9 cellular contexts compared by ENCODE assay signal in the genomic region with DNA sequence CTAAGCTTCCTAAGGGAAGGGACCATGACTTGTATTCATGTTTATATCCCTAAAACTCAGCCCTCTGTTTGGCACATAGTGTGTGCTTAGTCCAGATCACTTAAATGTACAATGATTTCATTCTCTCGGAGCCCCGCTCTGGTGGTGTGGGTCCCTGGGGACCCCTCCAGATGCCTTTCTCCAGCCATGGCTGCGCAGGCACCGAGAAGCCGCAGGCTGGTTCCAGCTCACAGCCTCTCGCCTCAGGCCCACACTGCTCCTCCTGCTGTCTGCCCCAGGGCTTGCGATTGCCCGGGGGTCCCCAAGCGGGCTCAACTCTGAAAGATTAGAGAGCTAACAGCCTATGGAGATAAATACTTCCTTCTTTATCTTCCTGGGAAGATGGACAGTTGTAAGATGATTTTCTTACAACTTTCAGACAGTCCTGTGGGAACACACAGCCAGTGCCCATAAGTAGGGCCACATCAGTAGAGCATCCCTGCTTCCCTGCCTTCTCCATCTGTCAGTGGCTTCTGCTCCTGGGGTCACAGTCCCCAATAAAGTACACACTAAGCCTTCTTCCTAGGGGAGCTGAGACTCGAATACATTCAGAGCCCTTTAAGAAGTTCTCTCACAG.
A peak's percentile ranks its signal among the peaks of the same experiment; 100 is the strongest.
DNase-seq lines count a peak whose midpoint lies in the region; ATAC-seq and TF ChIP-seq lines count a peak whose summit lies in the region.
"Had no signal": no experiment of that assay in that cellular context is flagged by ENCODE, and none has a peak within 500 bp of the region (broad histone marks: within the 10 kb centered on the region; RNA-seq: fewer than 3 reads in every experiment).

No MANE protein-coding gene starts in this region.

- H3K27ac ChIP-seq in ascending aorta (peak overlapping the region; percentile 98 to 100), lower lobe of right lung (peak overlapping the region; percentile 92), upper lobe of left lung (peak overlapping the region; percentile 85 to 91 (median 90))

- CTCF ChIA-PET in activated CD4-positive, alpha-beta T cell treated with anti-CD3 and anti-CD28 coated beads, Interleukin-2, amount 10 ng/mL, durations not matched to agents 7 days and 5 days (lab: Charles Lee) = interaction anchor here (0.6 to 2.2 kb wide), 8 partner anchors 10 to 66 kb away, joined by 3 to 7 read pairs (median 4); a partner anchor contains a TSS

- H3K36me3 Mint-ChIP-seq in activated CD4-positive, alpha-beta T cell treated with anti-CD3 and anti-CD28 coated beads, Interleukin-2, amount 10 ng/mL, durations not matched to agents 7 days and 5 days (ENCODE audit: low read depth) = peaks cover 13% of the 10 kb centered on the region

- no peak for TF ChIP-seq POLR2A in upper lobe of left lung (IDR thresholded peaks at IDR 0.05)

- no peaks in the 10 kb centered on the region for H3K36me3 ChIP-seq in ascending aorta
- no peaks in the 10 kb centered on the region for H3K36me3 ChIP-seq in lower lobe of right lung
- H3K36me3 ChIP-seq in upper lobe of left lung = no peaks in the 10 kb centered on the region

- H3K27me3 ChIP-seq in ascending aorta (no peaks in the 10 kb centered on the region), lower lobe of right lung (ENCODE audit: low read depth) (no peaks in the 10 kb centered on the region), upper lobe of left lung (no peaks in the 10 kb centered on the region)

- ATAC-seq in HG03354 (IDR thresholded peaks at IDR 0.05; ENCODE audit: poor library complexity, severe bottlenecking, unreplicated experiment) (peak; percentile 61), lower lobe of right lung (peak; percentile 3 to 5), upper lobe of left lung (ENCODE audit: low FRiP score in 2 of 2) (no peak)

- peak overlapping the region; percentile 96 for H3K27ac Mint-ChIP-seq in activated CD4-positive, alpha-beta T cell treated with anti-CD3 and anti-CD28 coated beads, Interleukin-2, amount 10 ng/mL, durations not matched to agents 7 days and 5 days

- no peak for TF ChIP-seq EP300 in upper lobe of left lung (IDR thresholded peaks at IDR 0.05)

- H3K4me3 Mint-ChIP-seq in activated CD4-positive, alpha-beta T cell treated with anti-CD3 and anti-CD28 coated beads, Interleukin-2, amount 10 ng/mL, durations not matched to agents 7 days and 5 days = peak overlapping the region; percentile 49

- POLR2A ChIA-PET in activated CD4-positive, alpha-beta T cell treated with anti-CD3 and anti-CD28 coated beads, Interleukin-2, amount 10 ng/mL, durations not matched to agents 7 days and 5 days (lab: Charles Lee) = no interaction called here

- peaks cover 18 to 39% of the 10 kb centered on the region in 2 donors for H3K4me1 ChIP-seq in ascending aorta
- peaks cover 40% of the 10 kb centered on the region for H3K4me1 ChIP-seq in lower lobe of right lung
- H3K4me1 ChIP-seq in upper lobe of left lung = peaks cover 30 to 39% (median 32%) of the 10 kb centered on the region in 4 donors

- H3K4me1 Mint-ChIP-seq in activated CD4-positive, alpha-beta T cell treated with anti-CD3 and anti-CD28 coated beads, Interleukin-2, amount 10 ng/mL, durations not matched to agents 7 days and 5 days = peaks cover 48% of the 10 kb centered on the region

- 73 to 82% methylated on average over 10 of the region's 10 CpGs for WGBS in upper lobe of left lung, 2 donors

- TF ChIP-seq CTCF in ascending aorta (IDR thresholded peaks at IDR 0.05) (peak in 1 of 3 experiments; percentile 35), lower lobe of right lung (IDR thresholded peaks at IDR 0.05) (peak; percentile 9), upper lobe of left lung (IDR thresholded peaks at IDR 0.05) (no peak)

- no peaks in the 10 kb centered on the region for H3K9me3 ChIP-seq in ascending aorta
- no peaks in the 10 kb centered on the region for H3K9me3 ChIP-seq in lower lobe of right lung
- no peaks in the 10 kb centered on the region for H3K9me3 ChIP-seq in upper lobe of left lung

- intact Hi-C loops in ascending aorta (cut with DNase I) = loop anchor here (1.0 to 10.0 kb wide), 5 partner anchors 32 to 238 kb away; a partner anchor contains a TSS
- intact Hi-C loops in lower lobe of right lung (cut with DNase I) = no loop called here

- H3K9me3 Mint-ChIP-seq in activated CD4-positive, alpha-beta T cell treated with anti-CD3 and anti-CD28 coated beads, Interleukin-2, amount 10 ng/mL, durations not matched to agents 7 days and 5 days = no peaks in the 10 kb centered on the region

- H3K4me3 ChIP-seq in ascending aorta (peak overlapping the region; percentile 39 to 48), lower lobe of right lung (peak overlapping the region; percentile 10), upper lobe of left lung (no peak overlapping the region)

- DNase-seq in activated CD4-positive, alpha-beta T cell treated with anti-CD3 and anti-CD28 coated beads, Interleukin-2, amount 10 ng/mL, durations not matched to agents 7 days and 5 days = no peak
- no peak for DNase-seq in activated CD4-positive, alpha-beta T cell treated with anti-CD3 and anti-CD28 coated beads, Interleukin-2, amount 50 U/mL, for 1 hour
- peak in 1 of 2 donors; percentile 80 for DNase-seq in ascending aorta (ENCODE audit: low spot score in 2 of 2)
- DNase-seq in lower lobe of right lung = no peak
- DNase-seq in upper lobe of left lung = peak in 1 of 2 donors; percentile 62
- no peak for DNase-seq in DMS114 treated with DMSO at 0.1 percent for 48 hours (lab: John Stamatoyannopoulos, UW; ENCODE audit: unreplicated experiment)
- DNase-seq in ureter (ENCODE audit: low spot score) = no peak
- DNase-seq: DND-41 had no signal

- H3K27me3 Mint-ChIP-seq in activated CD4-positive, alpha-beta T cell treated with anti-CD3 and anti-CD28 coated beads, Interleukin-2, amount 10 ng/mL, durations not matched to agents 7 days and 5 days = no peaks in the 10 kb centered on the region

Comparison
In these comparisons a context has a peak if more than half of its experiments do, and no peak if none do; other contexts are left out.
1. ATAC-seq: peak in HG03354 (single experiment) and lower lobe of right lung (2 of 2); none in upper lobe of left lung (0 of 2).
2. H3K4me3 ChIP-seq: peak in ascending aorta (2 of 2) and lower lobe of right lung (single experiment); none in upper lobe of left lung (0 of 4).
3. Peak in every context shown above with its lines, with median percentiles within 50 percentile points of each other: H3K27ac ChIP-seq.